1 cellular context compared by ENCODE assay signal in the genomic region with DNA sequence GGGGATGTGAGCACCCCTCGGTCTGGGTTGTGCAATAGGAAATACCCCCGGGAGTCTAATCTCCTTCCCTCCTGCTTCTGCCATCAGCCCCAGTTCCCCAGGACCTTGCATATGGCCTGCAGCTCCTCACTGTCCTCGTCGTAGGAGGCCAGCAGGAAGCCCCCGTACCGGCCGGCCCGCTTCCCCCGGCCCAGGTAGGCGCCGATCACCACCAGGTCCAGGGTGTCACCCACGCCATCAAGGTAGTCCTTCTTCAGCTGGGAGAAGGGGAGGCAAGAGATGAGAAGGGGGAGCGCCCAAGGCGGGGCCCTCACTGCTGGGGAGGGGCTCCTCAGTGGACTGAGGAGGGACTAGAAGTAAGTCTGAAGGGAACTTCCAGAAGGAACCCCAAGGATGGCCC.
TF ChIP-seq lines count a peak whose summit lies in the region.

No MANE protein-coding gene starts in this region.

TF ChIP-seq in endothelial cell of umbilical vein, 7 proteins besides CTCF, POLR2A, EP300 and RAD21:
- TF ChIP-seq MAX (IDR thresholded peaks at IDR 0.05; ENCODE audit: insufficient read depth, insufficient read length) (no peak), MYC (IDR thresholded peaks at IDR 0.05; ENCODE audit: low read depth, low read length) (no peak), FOS (IDR thresholded peaks at IDR 0.05; ENCODE audit: borderline replicate concordance, insufficient read depth, low read length) (no peak), JUN (IDR thresholded peaks at IDR 0.05; ENCODE audit: borderline replicate concordance, insufficient read depth, insufficient read length, low read depth) (no peak)
